Comparison of ENCODE assay signal across 1 cellular context in the genomic region with DNA sequence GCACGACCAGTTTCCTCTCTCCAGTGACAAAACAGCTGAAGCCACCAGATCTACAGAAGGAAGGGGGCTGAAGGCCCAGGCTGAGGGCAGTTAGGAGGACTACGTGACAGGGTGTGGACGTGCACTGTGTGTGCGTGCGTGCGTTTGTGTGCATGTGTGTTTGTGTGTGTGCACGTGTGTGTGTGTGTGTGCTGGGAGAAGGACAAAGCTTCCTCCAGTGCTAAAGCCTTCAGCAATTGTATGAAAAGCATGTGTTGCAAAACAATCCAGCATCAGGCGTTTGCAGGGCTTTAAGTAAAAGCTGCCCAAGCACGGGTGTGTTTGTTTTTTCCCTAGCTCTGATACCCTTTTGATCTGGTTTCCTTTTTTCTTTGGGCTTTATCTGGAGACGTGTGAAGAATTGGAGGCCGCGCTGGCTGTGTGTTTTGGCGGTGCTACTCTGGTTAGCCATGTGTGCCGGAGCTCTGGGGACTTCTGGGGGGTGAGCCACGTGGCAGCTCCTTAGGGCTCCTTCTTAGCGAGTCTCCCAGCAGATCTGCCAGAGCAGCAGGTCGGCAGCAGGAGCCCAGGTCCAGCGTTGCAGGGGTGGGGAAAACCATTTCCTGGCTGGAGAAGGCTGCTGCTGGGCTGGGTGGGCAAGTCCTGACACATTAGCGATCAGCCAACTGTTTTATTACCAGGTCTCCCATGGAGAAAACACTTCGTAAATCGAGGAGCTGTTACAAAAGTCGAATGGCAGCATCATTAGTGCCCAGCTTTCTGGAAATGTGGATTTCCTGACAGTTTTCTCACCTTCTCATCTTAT.
TF ChIP-seq lines count a peak whose summit lies in the region.

No MANE protein-coding gene starts in this region.

TF ChIP-seq in HepG2, 621 proteins besides CTCF, POLR2A, EP300 and RAD21 (continued from another document and continues in another):
- TF ChIP-seq NR1H2 (CRISPR knock-in tag; IDR thresholded peaks at IDR 0.05; ENCODE audit: borderline replicate concordance, low read depth) (no peak), FOXP1 (IDR thresholded peaks at IDR 0.05) (no peak), FOXP1 (CRISPR knock-in tag; IDR thresholded peaks at IDR 0.05) (peak; percentile 63; the same call in 1 of the 2 replicates), NONO (IDR thresholded peaks at IDR 0.05) (no peak), NONO (CRISPR knock-in tag; conservative IDR thresholded peaks at IDR 0.05) (no peak), ZMYM3 (CRISPR knock-in tag; IDR thresholded peaks at IDR 0.05) (0 out of 2 replicates have a peak, but pooled peaks have one; percentile 66), ZSCAN12 (CRISPR knock-in tag; IDR thresholded peaks at IDR 0.05) (no peak), CREM (IDR thresholded peaks at IDR 0.05) (no peak), CREM (CRISPR knock-in tag; IDR thresholded peaks at IDR 0.05) (no peak), ARNT (IDR thresholded peaks at IDR 0.05) (no peak), PHF5A (CRISPR knock-in tag; IDR thresholded peaks at IDR 0.05; ENCODE audit: low read depth, unreplicated experiment) (no peak), BCL6 (CRISPR knock-in tag; IDR thresholded peaks at IDR 0.05) (peak; percentile 43; the same call in 1 of the 2 replicates), BHLHE40 (IDR thresholded peaks at IDR 0.05; ENCODE audit: low read length) (peak; percentile 62), FOXK2 (IDR thresholded peaks at IDR 0.05) (no peak; the same call in 1 of the 2 replicates), FOSL1 (CRISPR knock-in tag; IDR thresholded peaks at IDR 0.05; ENCODE audit: borderline replicate concordance) (peak; percentile 9; the same call in 1 of the 2 replicates), ZNF780A (CRISPR knock-in tag; IDR thresholded peaks at IDR 0.05) (no peak), HDAC1 (CRISPR knock-in tag; IDR thresholded peaks at IDR 0.05) (peak; percentile 56), MYC (CRISPR knock-in tag; IDR thresholded peaks at IDR 0.05; ENCODE audit: borderline replicate concordance) (peak; percentile 39; the same call in 1 of the 2 replicates), FOXO1 (CRISPR knock-in tag; IDR thresholded peaks at IDR 0.05) (0 out of 2 replicates have a peak, but pooled peaks have one; percentile 34), HDAC2 (CRISPR knock-in tag; IDR thresholded peaks at IDR 0.05) (peak; percentile 33; the same call in 1 of the 2 replicates), PRDM15 (CRISPR knock-in tag; IDR thresholded peaks at IDR 0.05) (no peak), SIN3B (IDR thresholded peaks at IDR 0.05; ENCODE audit: low read length) (no peak), ZNF75D (CRISPR knock-in tag; IDR thresholded peaks at IDR 0.05; ENCODE audit: borderline replicate concordance) (no peak), CEBPG (CRISPR knock-in tag; IDR thresholded peaks at IDR 0.05) (peak; percentile 38; the same call in 1 of the 2 replicates), TRAFD1 (CRISPR knock-in tag; IDR thresholded peaks at IDR 0.05; ENCODE audit: borderline replicate concordance) (no peak), ZMYM4 (CRISPR knock-in tag; IDR thresholded peaks at IDR 0.05) (peak; percentile 61), NR2F2 (IDR thresholded peaks at IDR 0.05; ENCODE audit: borderline replicate concordance, low read depth) (peak; percentile 85), ATAD3A (CRISPR knock-in tag; IDR thresholded peaks at IDR 0.05) (no peak), HNF4A (CRISPR knock-in tag; IDR thresholded peaks at IDR 0.05) (peak; percentile 58), MTF1 (CRISPR knock-in tag; IDR thresholded peaks at IDR 0.05) (no peak), ZNF614 (CRISPR knock-in tag; IDR thresholded peaks at IDR 0.05; ENCODE audit: borderline replicate concordance) (no peak), MXD4 (CRISPR knock-in tag; IDR thresholded peaks at IDR 0.05) (no peak; the same call in 1 of the 2 replicates), HOXA3 (CRISPR knock-in tag; IDR thresholded peaks at IDR 0.05) (peak; percentile 60; the same call in 1 of the 2 replicates), ZNF746 (CRISPR knock-in tag; IDR thresholded peaks at IDR 0.05) (peak; percentile 38; the same call in 1 of the 2 replicates), ZBTB37 (CRISPR knock-in tag; IDR thresholded peaks at IDR 0.05) (peak; percentile 81), CREB1 (IDR thresholded peaks at IDR 0.05) (no peak), CREB1 (CRISPR knock-in tag; IDR thresholded peaks at IDR 0.05) (no peak), SP2 (CRISPR knock-in tag; IDR thresholded peaks at IDR 0.05) (no peak), ZNF766 (CRISPR knock-in tag; IDR thresholded peaks at IDR 0.05; ENCODE audit: borderline replicate concordance) (no peak), MYNN (CRISPR knock-in tag; IDR thresholded peaks at IDR 0.05; ENCODE audit: low read depth) (no peak), NFIC (IDR thresholded peaks at IDR 0.05; ENCODE audit: low read length) (peak; percentile 48; the same call in 1 of the 2 replicates), ZNF501 (CRISPR knock-in tag; IDR thresholded peaks at IDR 0.05) (0 out of 2 replicates have a peak, but pooled peaks have one; percentile 16)
- TF ChIP-seq, protein P1, sequence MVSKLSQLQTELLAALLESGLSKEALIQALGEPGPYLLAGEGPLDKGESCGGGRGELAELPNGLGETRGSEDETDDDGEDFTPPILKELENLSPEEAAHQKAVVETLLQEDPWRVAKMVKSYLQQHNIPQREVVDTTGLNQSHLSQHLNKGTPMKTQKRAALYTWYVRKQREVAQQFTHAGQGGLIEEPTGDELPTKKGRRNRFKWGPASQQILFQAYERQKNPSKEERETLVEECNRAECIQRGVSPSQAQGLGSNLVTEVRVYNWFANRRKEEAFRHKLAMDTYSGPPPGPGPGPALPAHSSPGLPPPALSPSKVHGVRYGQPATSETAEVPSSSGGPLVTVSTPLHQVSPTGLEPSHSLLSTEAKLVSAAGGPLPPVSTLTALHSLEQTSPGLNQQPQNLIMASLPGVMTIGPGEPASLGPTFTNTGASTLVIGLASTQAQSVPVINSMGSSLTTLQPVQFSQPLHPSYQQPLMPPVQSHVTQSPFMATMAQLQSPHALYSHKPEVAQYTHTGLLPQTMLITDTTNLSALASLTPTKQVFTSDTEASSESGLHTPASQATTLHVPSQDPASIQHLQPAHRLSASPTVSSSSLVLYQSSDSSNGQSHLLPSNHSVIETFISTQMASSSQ (IDR thresholded peaks at IDR 0.05; ENCODE audit: low read depth), result no peak
- TF ChIP-seq, protein P1 (CRISPR knock-in tag; IDR thresholded peaks at IDR 0.05; ENCODE audit: borderline replicate concordance), result no peak
- TF ChIP-seq, protein P2, sequence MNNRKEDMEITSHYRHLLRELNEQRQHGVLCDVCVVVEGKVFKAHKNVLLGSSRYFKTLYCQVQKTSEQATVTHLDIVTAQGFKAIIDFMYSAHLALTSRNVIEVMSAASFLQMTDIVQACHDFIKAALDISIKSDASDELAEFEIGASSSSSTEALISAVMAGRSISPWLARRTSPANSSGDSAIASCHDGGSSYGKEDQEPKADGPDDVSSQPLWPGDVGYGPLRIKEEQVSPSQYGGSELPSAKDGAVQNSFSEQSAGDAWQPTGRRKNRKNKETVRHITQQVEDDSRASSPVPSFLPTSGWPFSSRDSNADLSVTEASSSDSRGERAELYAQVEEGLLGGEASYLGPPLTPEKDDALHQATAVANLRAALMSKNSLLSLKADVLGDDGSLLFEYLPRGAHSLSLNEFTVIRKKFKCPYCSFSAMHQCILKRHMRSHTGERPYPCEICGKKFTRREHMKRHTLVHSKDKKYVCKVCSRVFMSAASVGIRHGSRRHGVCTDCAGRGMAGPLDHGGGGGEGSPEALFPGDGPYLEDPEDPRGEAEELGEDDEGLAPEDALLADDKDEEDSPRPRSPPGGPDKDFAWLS (CRISPR knock-in tag; IDR thresholded peaks at IDR 0.05; ENCODE audit: borderline replicate concordance), result no peak
- TF ChIP-seq, protein P3, sequence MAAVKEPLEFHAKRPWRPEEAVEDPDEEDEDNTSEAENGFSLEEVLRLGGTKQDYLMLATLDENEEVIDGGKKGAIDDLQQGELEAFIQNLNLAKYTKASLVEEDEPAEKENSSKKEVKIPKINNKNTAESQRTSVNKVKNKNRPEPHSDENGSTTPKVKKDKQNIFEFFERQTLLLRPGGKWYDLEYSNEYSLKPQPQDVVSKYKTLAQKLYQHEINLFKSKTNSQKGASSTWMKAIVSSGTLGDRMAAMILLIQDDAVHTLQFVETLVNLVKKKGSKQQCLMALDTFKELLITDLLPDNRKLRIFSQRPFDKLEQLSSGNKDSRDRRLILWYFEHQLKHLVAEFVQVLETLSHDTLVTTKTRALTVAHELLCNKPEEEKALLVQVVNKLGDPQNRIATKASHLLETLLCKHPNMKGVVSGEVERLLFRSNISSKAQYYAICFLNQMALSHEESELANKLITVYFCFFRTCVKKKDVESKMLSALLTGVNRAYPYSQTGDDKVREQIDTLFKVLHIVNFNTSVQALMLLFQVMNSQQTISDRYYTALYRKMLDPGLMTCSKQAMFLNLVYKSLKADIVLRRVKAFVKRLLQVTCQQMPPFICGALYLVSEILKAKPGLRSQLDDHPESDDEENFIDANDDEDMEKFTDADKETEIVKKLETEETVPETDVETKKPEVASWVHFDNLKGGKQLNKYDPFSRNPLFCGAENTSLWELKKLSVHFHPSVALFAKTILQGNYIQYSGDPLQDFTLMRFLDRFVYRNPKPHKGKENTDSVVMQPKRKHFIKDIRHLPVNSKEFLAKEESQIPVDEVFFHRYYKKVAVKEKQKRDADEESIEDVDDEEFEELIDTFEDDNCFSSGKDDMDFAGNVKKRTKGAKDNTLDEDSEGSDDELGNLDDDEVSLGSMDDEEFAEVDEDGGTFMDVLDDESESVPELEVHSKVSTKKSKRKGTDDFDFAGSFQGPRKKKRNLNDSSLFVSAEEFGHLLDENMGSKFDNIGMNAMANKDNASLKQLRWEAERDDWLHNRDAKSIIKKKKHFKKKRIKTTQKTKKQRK (IDR thresholded peaks at IDR 0.05; ENCODE audit: low read length), result no peak
